16 cellular contexts compared by ENCODE assay signal in the genomic region with DNA sequence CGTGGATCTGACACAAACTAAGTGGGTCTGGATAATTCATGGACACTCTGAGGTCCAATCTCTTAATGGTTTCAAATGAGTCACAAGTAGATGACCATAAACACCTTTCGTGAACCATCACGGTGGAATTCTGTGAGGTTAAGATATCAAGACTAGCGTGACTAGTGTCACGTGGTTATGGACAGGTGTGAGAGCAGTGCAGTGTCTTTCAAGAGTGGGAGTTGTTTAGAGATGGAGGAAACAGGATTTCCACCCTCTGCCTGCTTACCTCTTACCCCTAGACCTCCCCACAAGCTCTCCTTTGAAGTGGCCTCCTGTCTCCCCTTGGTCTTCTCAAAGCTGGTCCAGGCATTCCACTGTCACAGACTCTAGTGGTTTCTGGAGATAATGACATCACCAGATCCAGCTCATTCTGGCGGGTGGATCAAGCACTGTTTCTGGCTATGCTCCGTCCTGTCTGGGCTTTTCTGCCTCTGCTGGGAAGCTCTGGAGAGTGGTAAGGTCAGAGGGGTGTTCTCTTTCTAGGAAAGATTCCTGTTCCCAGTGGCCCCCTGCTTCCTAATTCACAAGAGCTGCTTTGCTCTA. TPM values are rescaled to one million over a fixed set of nuclear protein-coding genes. Genes with fewer than 3 reads are reported as not detected.
DNase-seq lines count a peak whose midpoint lies in the region; ATAC-seq, FAIRE-seq and TF ChIP-seq lines count a peak whose summit lies in the region.
"Had no signal": no experiment of that assay in that cellular context is flagged by ENCODE, and none has a peak within 500 bp of the region (broad histone marks: within the 10 kb centered on the region; RNA-seq: fewer than 3 reads in every experiment).

No MANE protein-coding gene starts in this region.

- peaks cover 43% of the 10 kb centered on the region for H3K27me3 Mint-ChIP-seq in T-helper 17 cell

- TF ChIP-seq POLR2A in endothelial cell of umbilical vein (IDR thresholded peaks at IDR 0.05; ENCODE audit: low read depth, low read length) (no peak), prostate gland (IDR thresholded peaks at IDR 0.05) (no peak)

- peak; percentile 16 for DNase-seq in GM12865 (ENCODE audit: low read depth)
- DNase-seq in PC-3: no peak
- no peak for DNase-seq in endothelial cell of umbilical vein (ENCODE audit: low read depth, low spot score)
- DNase-seq in prostate gland (ENCODE audit: low spot score): no peak
- DNase-seq in T-helper 17 cell: no peak
- DNase-seq in effector CD4-positive, alpha-beta T cell: no peak
- no peak for DNase-seq in aorta
- no peak for DNase-seq in H4 (ENCODE audit: low spot score)
- DNase-seq: amniotic stem cell; GF-D8; NCI-H1048; sigmoid colon; stimulated activated CD4-positive, alpha-beta T cell treated with anti-CD3 and anti-CD28 coated beads, Interleukin-4, amount 100 ng/mL, for 1 hour had no signal

- H3K9me3 ChIP-seq in PC-3 (ENCODE audit: low read length): no peaks in the 10 kb centered on the region
- H3K9me3 ChIP-seq in endothelial cell of umbilical vein (replicated peaks; ENCODE audit: control insufficient read depth, insufficient read depth, low read length): no peaks in the 10 kb centered on the region
- H3K9me3 ChIP-seq in prostate gland: no peaks in the 10 kb centered on the region
- H3K9me3 ChIP-seq in T-helper 17 cell (ENCODE audit: control insufficient read depth, low read length, poor library complexity, severe bottlenecking): peaks cover 4% of the 10 kb centered on the region
- no peaks in the 10 kb centered on the region for H3K9me3 ChIP-seq in aorta (ENCODE audit: control insufficient read depth, low read length)

- 89% methylated on average over 7 of the region's 7 CpGs for WGBS in prostate gland
- WGBS in aorta, 2 donors: 83 to 85% methylated on average over 7 of the region's 7 CpGs

- ATAC-seq in PC-3 (no peak), T-helper 17 cell (no peak), aorta (ENCODE audit: low FRiP score) (no peak)
- ATAC-seq: WTC11 had no signal

- BruUV-seq in PC-3 (replicated peaks; lab: Mats Ljungman, UMichigan) (no TSS peak), endothelial cell of umbilical vein (replicated peaks; lab: Mats Ljungman, UMichigan) (no TSS peak)

- H3K4me1 Mint-ChIP-seq in T-helper 17 cell: peaks cover 17% of the 10 kb centered on the region

- no peak for FAIRE-seq in endothelial cell of umbilical vein (lab: Jason Lieb, UNC)

- no peaks in the 10 kb centered on the region for H3K36me3 ChIP-seq in PC-3 (ENCODE audit: low read depth, low read length)
- H3K36me3 ChIP-seq in endothelial cell of umbilical vein (ENCODE audit: control insufficient read depth in 2 of 2, extremely low read depth in 1 of 2, insufficient read depth in 2 of 2, low read length in 2 of 2): no peaks in the 10 kb centered on the region
- no peaks in the 10 kb centered on the region for H3K36me3 ChIP-seq in prostate gland
- H3K36me3 ChIP-seq in aorta (ENCODE audit: control insufficient read depth in 1 of 2, insufficient read depth in 2 of 2, low read length in 1 of 2): no peaks in the 10 kb centered on the region
- H3K36me3 ChIP-seq: sigmoid colon had no signal

- TF ChIP-seq CTCF in GM12865 (IDR thresholded peaks at IDR 0.05; ENCODE audit: insufficient read depth, low read depth, low read length, missing control alignments): no peak
- TF ChIP-seq CTCF in PC-3 (conservative IDR thresholded peaks at IDR 0.05; ENCODE audit: low read depth, low read length): no peak
- TF ChIP-seq CTCF in endothelial cell of umbilical vein (IDR thresholded peaks at IDR 0.05; ENCODE audit: extremely low read depth in 1 of 2, insufficient read depth in 1 of 2, low read depth in 1 of 2, low read length in 2 of 2): no peak
- no peak for TF ChIP-seq CTCF in prostate gland (IDR thresholded peaks at IDR 0.05)

- CTCF ChIA-PET in PC-3 (lab: Charles Lee) (no interaction called here), endothelial cell of umbilical vein (lab: Charles Lee) (interaction anchor here (0.7 to 3.6 kb wide), 4 partner anchors 14 to 20 kb away, joined by 3 to 28 read pairs (median 4); a partner anchor contains a TSS)

- H3K27me3 ChIP-seq in PC-3 (ENCODE audit: low read length) (no peaks in the 10 kb centered on the region), endothelial cell of umbilical vein (ENCODE audit: control insufficient read depth in 2 of 2, insufficient read depth in 2 of 2, low read length in 2 of 2) (peaks cover 0 to 11% of the 10 kb centered on the region in 2 experiments), prostate gland (replicated peaks; ENCODE audit: insufficient read depth) (no peaks in the 10 kb centered on the region), aorta (ENCODE audit: control insufficient read depth in 1 of 2, insufficient read depth in 2 of 2, low read length in 1 of 2) (no peaks in the 10 kb centered on the region)

- H3K4me2 ChIP-seq in PC-3 (ENCODE audit: low read length) (peak overlapping the region; percentile 93), endothelial cell of umbilical vein (ENCODE audit: insufficient read depth, low read length) (no peak overlapping the region)

- H3K9me1 ChIP-seq in endothelial cell of umbilical vein (replicated peaks; ENCODE audit: control insufficient read depth, extremely low read depth, insufficient read depth, low read length): no peaks in the 10 kb centered on the region

- H3K4me1 ChIP-seq in PC-3 (ENCODE audit: insufficient read depth, low read length) (peaks cover 19% of the 10 kb centered on the region), endothelial cell of umbilical vein (ENCODE audit: control insufficient read depth, extremely low read depth, insufficient read depth, low read length) (peaks cover 15% of the 10 kb centered on the region), prostate gland (replicated peaks) (no peaks in the 10 kb centered on the region), aorta (ENCODE audit: control insufficient read depth in 1 of 2, insufficient read depth in 2 of 2, low read length in 2 of 2) (peaks cover 0 to 2% of the 10 kb centered on the region in 2 donors)

- no peak overlapping the region for H3K4me3 Mint-ChIP-seq in T-helper 17 cell

- H3K79me2 ChIP-seq in PC-3 (ENCODE audit: low read length) (no peaks in the 10 kb centered on the region), endothelial cell of umbilical vein (ENCODE audit: control insufficient read depth, insufficient read depth, low read length) (no peaks in the 10 kb centered on the region)

- H3K36me3 Mint-ChIP-seq in T-helper 17 cell (ENCODE audit: low read depth): no peaks in the 10 kb centered on the region
- H3K36me3 Mint-ChIP-seq: IgD-negative memory B cell, memory B cell, WTC11 had no signal

- H3K9ac ChIP-seq in PC-3 (ENCODE audit: low read length) (no peak overlapping the region; the same call in 1 of the 2 replicates), endothelial cell of umbilical vein (replicated peaks; ENCODE audit: extremely low read depth, insufficient read depth, low read length) (no peak overlapping the region)

- no peaks in the 10 kb centered on the region for H3K9me2 ChIP-seq in PC-3 (replicated peaks; ENCODE audit: low read length)

- no peaks in the 10 kb centered on the region for H3F3A ChIP-seq in PC-3 (ENCODE audit: low read length, unreplicated experiment)

- intact Hi-C loops in PC-3 (cut with micrococcal nuclease) (no loop called here), endothelial cell of umbilical vein (cut with micrococcal nuclease) (no loop called here), prostate gland (cut with DNase I) (no loop called here), aorta (cut with DNase I) (no loop called here)

- no peaks in the 10 kb centered on the region for H4K20me1 ChIP-seq in PC-3 (ENCODE audit: low read length)
- no peaks in the 10 kb centered on the region for H4K20me1 ChIP-seq in endothelial cell of umbilical vein (replicated peaks; ENCODE audit: control insufficient read depth, extremely low read depth, insufficient read depth, low read length)

- no peak overlapping the region for H3K4me3 ChIP-seq in GM12865 (ENCODE audit: low read depth, low read length)
- H3K4me3 ChIP-seq in PC-3 (ENCODE audit: low read length): no peak overlapping the region
- no peak overlapping the region for H3K4me3 ChIP-seq in endothelial cell of umbilical vein (replicated peaks in 1 of 3; ENCODE audit: insufficient read depth in 1 of 3, low read depth in 1 of 3, low read length in 3 of 3)
- no peak overlapping the region for H3K4me3 ChIP-seq in prostate gland
- H3K4me3 ChIP-seq in aorta (ENCODE audit: low read length in 2 of 2): no peak overlapping the region
- H3K4me3 ChIP-seq: sigmoid colon had no signal

- no peak overlapping the region for H2AFZ ChIP-seq in PC-3 (ENCODE audit: low read length)
- no peak overlapping the region for H2AFZ ChIP-seq in endothelial cell of umbilical vein (ENCODE audit: low read depth, low read length)

- POLR2A ChIA-PET in PC-3 (lab: Charles Lee; ENCODE audit: unreplicated experiment) (interaction anchor here (0.6 kb wide), 1 partner anchor 85 kb away, joined by 3 read pairs; no protein-coding TSS in a partner anchor), endothelial cell of umbilical vein (lab: Charles Lee) (no interaction called here)

- dilution Hi-C loops in endothelial cell of umbilical vein (cut with MboI; ENCODE audit: extremely low pct_ligation_motif_present, low sequenced_read_pairs): no loop called here

- H3K27ac ChIP-seq in PC-3 (ENCODE audit: low read length) (peak overlapping the region; percentile 64), endothelial cell of umbilical vein (ENCODE audit: insufficient read depth, low read depth, low read length) (peak overlapping the region; percentile 83), prostate gland (peak overlapping the region; percentile 82 to 85), aorta (ENCODE audit: low read depth in 1 of 2, low read length in 2 of 2) (no peak overlapping the region)
- H3K27ac ChIP-seq: sigmoid colon had no signal

- H3K27ac Mint-ChIP-seq in T-helper 17 cell: no peak overlapping the region
- H3K27ac Mint-ChIP-seq: memory B cell, WTC11 had no signal

RNA-seq across cellular contexts. Expression of a gene that starts 20.0 kb away (rescaled TPM):
- 5.0 and 5.3 TPM in 2 replicates for total RNA-seq in PC-3 (2014; rRNA removed)
- 3.6 and 4.4 TPM in 2 replicates for total RNA-seq in endothelial cell of umbilical vein
- polyA plus RNA-seq in endothelial cell of umbilical vein: 0.62 and 0.97 TPM in 2 replicates
- 1.1 and 1.3 TPM in 2 replicates for polyA plus RNA-seq in endothelial cell of umbilical vein (2011; cell fraction: cytosol; rRNA removed)
- polyA plus RNA-seq in endothelial cell of umbilical vein (2011; cell fraction: nucleus; rRNA removed): 5.5 and 8.9 TPM in 2 replicates
- 1.7 and 2.0 TPM in 2 replicates for polyA plus RNA-seq in endothelial cell of umbilical vein (2012)
- 2.4 and 2.6 TPM in 2 replicates for polyA minus RNA-seq in endothelial cell of umbilical vein
- 7.5 TPM for polyA minus RNA-seq in endothelial cell of umbilical vein (2011; cell fraction: cytosol; rRNA and poly(A)+ RNA removed)
- polyA minus RNA-seq in endothelial cell of umbilical vein (2011; cell fraction: nucleus; rRNA and poly(A)+ RNA removed): 10.0 and 13.7 TPM in 2 replicates
- 10 to 100 TPM; 15.8 to 30.9 TPM for total RNA-seq in prostate gland
- 1 to 10 TPM; 4.6 to 7.1 TPM for total RNA-seq in T-helper 17 cell
- total RNA-seq in aorta: 1 to 10 TPM; 6.7 to 9.5 TPM
- polyA plus RNA-seq in aorta: 1 to 10 TPM; 1.1 to 2.3 TPM
- 1.5 and 2.7 TPM in 2 replicates for total RNA-seq in H4 (2014; rRNA removed; shearing (Covaris generic))

RNA-seq across cellular contexts. Expression of a gene that starts 54.4 kb away (rescaled TPM):
- not detected in 2 replicates for total RNA-seq in PC-3 (2014; rRNA removed)
- total RNA-seq in endothelial cell of umbilical vein: not detected in 2 replicates
- polyA plus RNA-seq in endothelial cell of umbilical vein: not detected in 2 replicates
- not detected in 2 replicates for polyA plus RNA-seq in endothelial cell of umbilical vein (2011; cell fraction: cytosol; rRNA removed)
- polyA plus RNA-seq in endothelial cell of umbilical vein (2011; cell fraction: nucleus; rRNA removed): not detected in 2 replicates
- 0.38 and 0.50 TPM in 2 replicates for polyA plus RNA-seq in endothelial cell of umbilical vein (2012)
- not detected in 2 replicates for polyA minus RNA-seq in endothelial cell of umbilical vein
- not detected for polyA minus RNA-seq in endothelial cell of umbilical vein (2011; cell fraction: cytosol; rRNA and poly(A)+ RNA removed)
- not detected in 2 replicates for polyA minus RNA-seq in endothelial cell of umbilical vein (2011; cell fraction: nucleus; rRNA and poly(A)+ RNA removed)
- total RNA-seq in prostate gland: not detected
- not detected for total RNA-seq in T-helper 17 cell
- not detected for total RNA-seq in aorta
- not detected for polyA plus RNA-seq in aorta
- not detected in 2 replicates for total RNA-seq in H4 (2014; rRNA removed; shearing (Covaris generic))
- total RNA-seq: sigmoid colon had no signal

Comparison
In these comparisons a context has a peak if more than half of its experiments do, and no peak if none do; other contexts are left out.
1. H3K27ac ChIP-seq: peak in PC-3 (single experiment), endothelial cell of umbilical vein (single experiment) and prostate gland (2 of 2); none in aorta (0 of 2).